Comparison of ENCODE assay signal across 13 cellular contexts in genomic region chr7:128755816-128756476, GRCh38. TPM values are rescaled to one million over a fixed set of nuclear protein-coding genes. Genes with fewer than 3 reads are reported as not detected.
DNase-seq lines count a peak whose midpoint lies in the region; ATAC-seq, FAIRE-seq and TF ChIP-seq lines count a peak whose summit lies in the region.
"Had no signal": no experiment of that assay in that cellular context is flagged by ENCODE, and none has a peak within 500 bp of the region (broad histone marks: within the 10 kb centered on the region; RNA-seq: fewer than 3 reads in every experiment).

No MANE protein-coding gene starts in this region.

- CTCF ChIA-PET in SK-N-SH (lab: Yijun Ruan, JAX), result interaction anchor here (0.9 to 4.9 kb wide), 10 partner anchors 10 to 329 kb away, joined by 3 to 31 read pairs (median 5); partner anchors contain the start of genes ATP6V1F and CALU

- no peaks in the 10 kb centered on the region for H3K9me2 ChIP-seq in SK-N-SH

- no peak overlapping the region for H2AFZ ChIP-seq in SK-N-SH (ENCODE audit: low read depth)

- DNase-seq in G401 (ENCODE audit: low spot score) (peak; percentile 68), SK-N-SH (peak; percentile 69), foreskin fibroblast (peak; percentile 91 to 95), sigmoid colon (peak; percentile 87), activated T-cell treated with anti-CD3 and anti-CD28 coated beads for 4 hours (no peak), NAMALWA (ENCODE audit: low spot score) (no peak), urothelium cell line (ENCODE audit: low spot score) (no peak)
- DNase-seq: activated CD8-positive, alpha-beta memory T cell treated with anti-CD3 and anti-CD28 coated beads, Interleukin-2, amount 10 ng/mL, durations not matched to agents 7 days and 5 days; SHP77 treated with DMSO at 0.1 percent for 48 hours; upper lobe of left lung had no signal

- H3K27ac ChIP-seq in SK-N-SH (ENCODE audit: low read depth in 2 of 2, low read length in 1 of 2) (peak overlapping the region; percentile 81 to 93), sigmoid colon (peak overlapping the region; percentile 84 to 93 (median 91))
- H3K27ac ChIP-seq: KMS-11, upper lobe of left lung had no signal

- TF ChIP-seq EP300 in SK-N-SH (IDR thresholded peaks at IDR 0.05; ENCODE audit: borderline replicate concordance in 1 of 2, low read depth in 1 of 2, low read length in 1 of 2) (peak; percentile 79 to 85; a peak in 3 of 4 replicates), sigmoid colon (IDR thresholded peaks at IDR 0.05) (peak in 3 of 4 donors; percentile 79 to 97 (median 84))

- no peak for TF ChIP-seq POLR2A in sigmoid colon (IDR thresholded peaks at IDR 0.05)

- FAIRE-seq in urothelium cell line (lab: Jason Lieb, UNC), result no peak

- peaks cover 86% of the 10 kb centered on the region for H3K79me2 ChIP-seq in SK-N-SH (ENCODE audit: insufficient read depth)

- H3K4me3 ChIP-seq in SK-N-SH (ENCODE audit: low read depth in 2 of 2, low read length in 1 of 2) (no peak overlapping the region), foreskin fibroblast (ENCODE audit: low read depth in 1 of 2, low read length in 2 of 2) (no peak overlapping the region), sigmoid colon (no peak overlapping the region)
- H3K4me3 ChIP-seq: upper lobe of left lung had no signal

- H3F3A ChIP-seq in SK-N-SH (replicated peaks; ENCODE audit: insufficient read depth), result peaks cover 68% of the 10 kb centered on the region

- ATAC-seq in GM19463 (IDR thresholded peaks at IDR 0.05; ENCODE audit: unreplicated experiment), result no peak
- ATAC-seq: activated CD8-positive, alpha-beta memory T cell treated with anti-CD3 and anti-CD28 coated beads, Interleukin-2, amount 10 ng/mL, durations not matched to agents 7 days and 5 days had no signal

- no peaks in the 10 kb centered on the region for H3K9me3 ChIP-seq in SK-N-SH
- H3K9me3 ChIP-seq in sigmoid colon, result no peaks in the 10 kb centered on the region
- H3K9me3 ChIP-seq: upper lobe of left lung had no signal

- intact Hi-C loops in sigmoid colon (cut with DNase I), result loop anchor here (2.0 to 5.0 kb wide), 2 partner anchors 36 to 75 kb away; partner anchors contain the start of genes CCDC136 and FLNC

- H3K27me3 ChIP-seq in SK-N-SH (ENCODE audit: insufficient read depth) (no peaks in the 10 kb centered on the region), sigmoid colon (no peaks in the 10 kb centered on the region)
- H3K27me3 ChIP-seq: upper lobe of left lung had no signal

- H3K4me1 ChIP-seq in SK-N-SH (ENCODE audit: control insufficient read depth in 1 of 2, insufficient read depth in 2 of 2, low read depth in 1 of 2, low read length in 1 of 2) (peaks cover 31 to 40% of the 10 kb centered on the region in 2 experiments), sigmoid colon (peaks cover 0 to 41% (median 34%) of the 10 kb centered on the region in 4 donors)

- POLR2A ChIA-PET in SK-N-SH (lab: Yijun Ruan, JAX), result interaction anchor here (0.8 to 3.8 kb wide), 2 partner anchors 17 to 490 kb away, joined by 3 to 19 read pairs; partner anchors contain the start of gene CALU

- TF ChIP-seq CTCF in SK-N-SH (IDR thresholded peaks at IDR 0.05) (no peak), foreskin fibroblast (IDR thresholded peaks at IDR 0.05; ENCODE audit: low read depth, low read length) (no peak), sigmoid colon (IDR thresholded peaks at IDR 0.05) (no peak)

- peak overlapping the region; percentile 11; the same call in 1 of the 2 replicates for H3K9ac ChIP-seq in SK-N-SH
- H3K9ac ChIP-seq: KMS-11 had no signal

- in situ Hi-C loops in G401 (cut with HindIII; ENCODE audit: low sequenced_read_pairs), result no loop called here

- peaks cover 81% of the 10 kb centered on the region for H4K20me1 ChIP-seq in SK-N-SH (ENCODE audit: insufficient read depth)

- H3K4me2 ChIP-seq in SK-N-SH, result peak overlapping the region; percentile 49; the same call in 1 of the 2 replicates
- H3K4me2 ChIP-seq: KMS-11 had no signal

- H3K36me3 ChIP-seq in SK-N-SH (replicated peaks in 1 of 2; ENCODE audit: control insufficient read depth in 1 of 2, insufficient read depth in 2 of 2, low read length in 1 of 2) (peaks cover 62 to 83% of the 10 kb centered on the region in 2 experiments), sigmoid colon (peaks cover 0 to 62% (median 16%) of the 10 kb centered on the region in 4 donors)

- WGBS in SK-N-SH (ENCODE audit: low lambda C conversion rate), result 10% methylated on average over 5 of the region's 5 CpGs
- 85 to 89% methylated on average over 5 of the region's 5 CpGs for WGBS in sigmoid colon, 2 donors

- no peak for TF ChIP-seq RAD21 in SK-N-SH (IDR thresholded peaks at IDR 0.05; ENCODE audit: low read length)

TF ChIP-seq in SK-N-SH, 30 proteins besides CTCF, POLR2A, EP300 and RAD21 (continues in another document):
- TF ChIP-seq RFX5 (IDR thresholded peaks at IDR 0.05; ENCODE audit: low read length) (no peak), CHD2 (IDR thresholded peaks at IDR 0.05; ENCODE audit: low read length, partially characterized antibody) (no peak), TAF1 (IDR thresholded peaks at IDR 0.05; ENCODE audit: borderline replicate concordance, low read depth, low read length) (peak; percentile 24; the same call in 1 of the 2 replicates), FOXM1 (IDR thresholded peaks at IDR 0.05; ENCODE audit: low read depth) (peak; percentile 89), JUND (IDR thresholded peaks at IDR 0.05) (peak; percentile 89), REST (IDR thresholded peaks at IDR 0.05; ENCODE audit: low read depth, low read length) (peak; percentile 34; the same call in 1 of the 2 replicates), YY1 (IDR thresholded peaks at IDR 0.05; ENCODE audit: low read depth) (peak; percentile 45; the same call in 1 of the 2 replicates), POLR2AphosphoS5 (IDR thresholded peaks at IDR 0.05; ENCODE audit: low read depth, low read length) (peak; percentile 87), RCOR1 (IDR thresholded peaks at IDR 0.05; ENCODE audit: low read length) (peak; percentile 78), ZBTB33 (IDR thresholded peaks at IDR 0.05; ENCODE audit: borderline replicate concordance, low read depth) (peak; percentile 73; the same call in 1 of the 2 replicates), ELF1 (IDR thresholded peaks at IDR 0.05) (no peak)

RNA-seq across cellular contexts. Expression of gene CALU, which starts 16.8 kb away (rescaled TPM):
- total RNA-seq in G401 (2014; rRNA removed; shearing (Covaris generic)), result 86.0 and 136 TPM in 2 replicates
- polyA plus RNA-seq in SK-N-SH (2012; rRNA removed), result 195 and 294 TPM in 2 replicates
- 313 and 373 TPM in 2 replicates for polyA plus RNA-seq in SK-N-SH (2012; cell fraction: cytosol; rRNA removed)
- 64.7 and 168 TPM in 2 replicates for polyA plus RNA-seq in SK-N-SH (2012; cell fraction: nucleus; rRNA removed)
- total RNA-seq in sigmoid colon, result 100 to 1,000 TPM; 153 to 250 (median 198) TPM
- 10 to 100 TPM; 14.4 to 38.7 (median 23.1) TPM for polyA plus RNA-seq in sigmoid colon

RNA-seq across cellular contexts. Expression of gene OPN1SW, which starts 19.6 kb away (rescaled TPM):
- total RNA-seq in G401 (2014; rRNA removed; shearing (Covaris generic)), result not detected in 2 replicates
- polyA plus RNA-seq in SK-N-SH (2012; rRNA removed) (0.05 TPM in 1 of 2 replicates, not detected in the other), sigmoid colon (not detected)
- 0.05 TPM in 1 of 2 replicates, not detected in the other for polyA plus RNA-seq in SK-N-SH (2012; cell fraction: cytosol; rRNA removed)
- 0.06 and 0.13 TPM in 2 replicates for polyA plus RNA-seq in SK-N-SH (2012; cell fraction: nucleus; rRNA removed)
- not detected for total RNA-seq in sigmoid colon
- total RNA-seq: activated CD8-positive, alpha-beta memory T cell treated with anti-CD3 and anti-CD28 coated beads, Interleukin-2, amount 10 ng/mL, durations not matched to agents 7 days and 5 days; kidney epithelial cell; upper lobe of left lung had no signal

RNA-seq across cellular contexts. Expression of gene CCDC136, which starts 35.8 kb away (rescaled TPM):
- total RNA-seq in G401 (2014; rRNA removed; shearing (Covaris generic)), result 11.3 and 15.2 TPM in 2 replicates
- polyA plus RNA-seq in SK-N-SH (2012; rRNA removed) (48.4 and 65.3 TPM in 2 replicates), sigmoid colon (1 to 10 TPM in 2 of 3 donors, not detected in 1; 2.4 to 2.8 TPM)
- polyA plus RNA-seq in SK-N-SH (2012; cell fraction: cytosol; rRNA removed), result 25.5 and 27.5 TPM in 2 replicates
- polyA plus RNA-seq in SK-N-SH (2012; cell fraction: nucleus; rRNA removed), result 197 and 232 TPM in 2 replicates
- total RNA-seq in sigmoid colon, result 10 to 100 TPM; 19.9 to 53.7 (median 23.7) TPM

Comparison
In these comparisons a context has a peak if more than half of its experiments do, and no peak if none do; other contexts are left out.
1. DNase-seq: peak in G401 (single experiment), SK-N-SH (single experiment), foreskin fibroblast (2 of 2) and sigmoid colon (single experiment); none in activated T-cell treated with anti-CD3 and anti-CD28 coated beads for 4 hours (single experiment), NAMALWA (single experiment) and urothelium cell line (single experiment).